In the genomic region with DNA sequence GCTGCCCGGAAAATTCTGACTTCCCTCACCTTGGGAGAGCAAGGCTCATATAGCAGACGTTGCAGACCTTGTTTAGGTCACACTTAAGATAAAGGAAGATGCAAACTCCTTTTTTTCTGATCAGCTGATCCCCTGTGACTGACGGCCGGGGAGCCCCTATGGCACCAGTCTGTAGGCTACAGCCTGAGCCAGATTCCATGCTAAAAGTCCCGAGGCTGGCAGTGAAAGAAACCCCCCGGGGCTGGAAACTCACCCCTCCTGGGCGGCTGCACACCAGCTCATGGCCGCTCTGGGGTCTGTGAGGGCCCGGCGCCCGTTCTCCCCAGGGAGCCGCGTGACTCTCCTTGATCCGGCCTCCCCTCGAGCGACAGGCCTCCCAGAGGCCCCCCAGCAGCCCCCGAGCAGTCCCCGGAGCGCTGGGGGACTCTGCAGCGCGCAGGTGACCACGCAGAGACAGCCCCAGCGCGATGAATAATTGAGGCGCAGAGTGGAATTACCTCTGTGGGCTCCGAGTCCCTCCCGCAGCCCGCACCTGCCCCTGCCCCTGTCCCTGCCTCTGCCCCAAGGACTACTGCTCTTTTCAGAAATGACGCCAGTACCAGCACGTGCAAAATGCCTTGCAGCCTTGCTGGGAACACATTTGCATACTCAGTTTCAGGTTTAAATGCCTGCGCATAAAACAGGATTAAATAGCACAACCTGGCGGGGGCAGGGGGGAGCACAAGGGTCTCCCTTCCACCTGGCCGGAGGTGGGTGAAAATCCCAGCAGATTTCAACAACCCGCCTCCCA, we compare ENCODE assay signal across 9 cellular contexts.
A peak's percentile ranks its signal among the peaks of the same experiment; 100 is the strongest.
DNase-seq lines count a peak whose midpoint lies in the region; ATAC-seq and TF ChIP-seq lines count a peak whose summit lies in the region.
"Had no signal": no experiment of that assay in that cellular context is flagged by ENCODE, and none has a peak within 500 bp of the region (broad histone marks: within the 10 kb centered on the region; RNA-seq: fewer than 3 reads in every experiment).

No MANE protein-coding gene starts in this region.

- intact Hi-C loops in activated T-helper 2 cell treated with anti-CD3 and anti-CD28 coated beads, Interferon-gamma antibody, Interleukin-2, Interleukin-4, amounts not matched to agents 10 μg/mL and 5 μg/mL and 100 μg/mL, durations not matched to agents 14 hours and 24 hours and 36 hours (cut with micrococcal nuclease) = no loop called here

- no peak overlapping the region for H3K4me3 Mint-ChIP-seq in naive thymus-derived CD8-positive, alpha-beta T cell
- no peak overlapping the region for H3K4me3 Mint-ChIP-seq in activated T-helper 2 cell treated with anti-CD3 and anti-CD28 coated beads, Interferon-gamma antibody, Interleukin-2, Interleukin-4, amounts not matched to agents 10 μg/mL and 5 μg/mL and 100 μg/mL, durations not matched to agents 14 hours and 24 hours and 36 hours (ENCODE audit: low read depth)

- TF ChIP-seq CTCF in GM12872 (IDR thresholded peaks at IDR 0.05; ENCODE audit: insufficient read depth, low read depth, low read length) = peak; percentile 69
- peak; percentile 35 for TF ChIP-seq CTCF in epithelial cell of proximal tubule (conservative IDR thresholded peaks at IDR 0.05; ENCODE audit: low read depth, low read length)

- H3K36me3 Mint-ChIP-seq in naive thymus-derived CD8-positive, alpha-beta T cell = no peaks in the 10 kb centered on the region
- H3K36me3 Mint-ChIP-seq in activated T-helper 2 cell treated with anti-CD3 and anti-CD28 coated beads, Interferon-gamma antibody, Interleukin-2, Interleukin-4, amounts not matched to agents 10 μg/mL and 5 μg/mL and 100 μg/mL, durations not matched to agents 14 hours and 24 hours and 36 hours (ENCODE audit: low read depth) = no peaks in the 10 kb centered on the region

- no peak overlapping the region for H3K27ac Mint-ChIP-seq in naive thymus-derived CD8-positive, alpha-beta T cell
- H3K27ac Mint-ChIP-seq in activated T-helper 2 cell treated with anti-CD3 and anti-CD28 coated beads, Interferon-gamma antibody, Interleukin-2, Interleukin-4, amounts not matched to agents 10 μg/mL and 5 μg/mL and 100 μg/mL, durations not matched to agents 14 hours and 24 hours and 36 hours = no peak overlapping the region

- H3K4me3 ChIP-seq in epithelial cell of proximal tubule (ENCODE audit: low read depth, low read length) = peak overlapping the region; percentile 22

- ATAC-seq in GM19395 (IDR thresholded peaks at IDR 0.05; ENCODE audit: unreplicated experiment) (peak; percentile 78), HG03139 (IDR thresholded peaks at IDR 0.05; ENCODE audit: unreplicated experiment) (peak; percentile 60), HG03135 (IDR thresholded peaks at IDR 0.05; ENCODE audit: unreplicated experiment) (no peak)
- no peak for ATAC-seq in naive thymus-derived CD8-positive, alpha-beta T cell

- POLR2A ChIA-PET in naive thymus-derived CD8-positive, alpha-beta T cell (lab: Charles Lee) = no interaction called here

- H3K27me3 Mint-ChIP-seq in naive thymus-derived CD8-positive, alpha-beta T cell = peaks cover 0 to 17% (median 13%) of the 10 kb centered on the region in 5 donors
- peaks cover 16% of the 10 kb centered on the region for H3K27me3 Mint-ChIP-seq in activated T-helper 2 cell treated with anti-CD3 and anti-CD28 coated beads, Interferon-gamma antibody, Interleukin-2, Interleukin-4, amounts not matched to agents 10 μg/mL and 5 μg/mL and 100 μg/mL, durations not matched to agents 14 hours and 24 hours and 36 hours (ENCODE audit: low read depth)

- H3K9me3 Mint-ChIP-seq in naive thymus-derived CD8-positive, alpha-beta T cell = no peaks in the 10 kb centered on the region
- H3K9me3 Mint-ChIP-seq in activated T-helper 2 cell treated with anti-CD3 and anti-CD28 coated beads, Interferon-gamma antibody, Interleukin-2, Interleukin-4, amounts not matched to agents 10 μg/mL and 5 μg/mL and 100 μg/mL, durations not matched to agents 14 hours and 24 hours and 36 hours = no peaks in the 10 kb centered on the region

- H3K4me1 Mint-ChIP-seq in naive thymus-derived CD8-positive, alpha-beta T cell = no peaks in the 10 kb centered on the region
- no peaks in the 10 kb centered on the region for H3K4me1 Mint-ChIP-seq in activated T-helper 2 cell treated with anti-CD3 and anti-CD28 coated beads, Interferon-gamma antibody, Interleukin-2, Interleukin-4, amounts not matched to agents 10 μg/mL and 5 μg/mL and 100 μg/mL, durations not matched to agents 14 hours and 24 hours and 36 hours (ENCODE audit: low read depth)

- no peak for DNase-seq in epithelial cell of proximal tubule (ENCODE audit: low read depth)
- DNase-seq in naive thymus-derived CD8-positive, alpha-beta T cell = no peak
- no peak for DNase-seq in activated T-helper 2 cell treated with anti-CD3 and anti-CD28 coated beads, Interferon-gamma antibody, Interleukin-2, Interleukin-4, amounts not matched to agents 10 μg/mL and 5 μg/mL and 100 μg/mL, durations not matched to agents 14 hours and 24 hours and 36 hours (ENCODE audit: low spot score)
- DNase-seq in NCI-H345 treated with DMSO at 0.1 percent for 48 hours (lab: John Stamatoyannopoulos, UW; ENCODE audit: unreplicated experiment) = no peak
- DNase-seq: NCI-H1694 treated with DMSO at 0.1 percent for 48 hours had no signal

Comparison
In these comparisons a context has a peak if more than half of its experiments do, and no peak if none do; other contexts are left out.
1. ATAC-seq: peak in GM19395 (single experiment) and HG03139 (single experiment); none in naive thymus-derived CD8-positive, alpha-beta T cell (0 of 2) and HG03135 (single experiment).